In genomic region chr10:101011517-101012423, GRCh38 we compare ENCODE assay signal across 4 cellular contexts. TPM values are rescaled to one million over a fixed set of nuclear protein-coding genes. Genes with fewer than 3 reads are reported as not detected.
DNase-seq lines count a peak whose midpoint lies in the region; ATAC-seq and TF ChIP-seq lines count a peak whose summit lies in the region.

No MANE protein-coding gene starts in this region.

- H3K9me3 Mint-ChIP-seq in activated naive CD8-positive, alpha-beta T cell treated with anti-CD3 and anti-CD28 coated beads for 36 hours: no peaks in the 10 kb centered on the region
- H3K9me3 Mint-ChIP-seq in activated naive CD4-positive, alpha-beta T cell treated with anti-CD3 and anti-CD28 coated beads, Interleukin-2, amount 50 U/mL, for 72 hours: no peaks in the 10 kb centered on the region

- H3K27ac Mint-ChIP-seq in activated naive CD8-positive, alpha-beta T cell treated with anti-CD3 and anti-CD28 coated beads for 36 hours: no peak overlapping the region
- no peak overlapping the region for H3K27ac Mint-ChIP-seq in activated naive CD4-positive, alpha-beta T cell treated with anti-CD3 and anti-CD28 coated beads, Interleukin-2, amount 50 U/mL, for 72 hours

- no peak overlapping the region for H2AFZ ChIP-seq in OCI-LY3 (ENCODE audit: low read depth, low read length)
- no peak overlapping the region for H2AFZ ChIP-seq in mesenchymal stem cell (ENCODE audit: low read depth, low read length)

- no peak overlapping the region for H3K14ac ChIP-seq in mesenchymal stem cell (ENCODE audit: low read length in 2 of 2)

- H3K4me3 ChIP-seq in OCI-LY3 (ENCODE audit: low read length) (no peak overlapping the region), mesenchymal stem cell (ENCODE audit: insufficient read depth in 1 of 2, low read depth in 1 of 2, low read length in 2 of 2) (no peak overlapping the region)

- H3K4me2 ChIP-seq in OCI-LY3 (ENCODE audit: low read length): peak overlapping the region; percentile 37; the same call in 1 of the 2 replicates
- no peak overlapping the region for H3K4me2 ChIP-seq in mesenchymal stem cell (ENCODE audit: low read length, poor library complexity, severe bottlenecking)

- peak overlapping the region; percentile 67 for H2BK15ac ChIP-seq in mesenchymal stem cell (ENCODE audit: low read depth, poor library complexity, severe bottlenecking)

- peak overlapping the region in 1 of 2 experiments; percentile 37 for H3K4ac ChIP-seq in mesenchymal stem cell (ENCODE audit: low read depth in 1 of 2, low read length in 2 of 2)

- H3K36me3 ChIP-seq in OCI-LY3 (replicated peaks; ENCODE audit: low read depth, low read length) (no peaks in the 10 kb centered on the region), mesenchymal stem cell (ENCODE audit: control insufficient read depth in 1 of 2, insufficient read depth in 2 of 2, low read depth in 1 of 2, low read length in 2 of 2) (peaks cover 11 to 15% of the 10 kb centered on the region in 2 experiments)

- H3K4me1 Mint-ChIP-seq in activated naive CD8-positive, alpha-beta T cell treated with anti-CD3 and anti-CD28 coated beads for 36 hours: peaks cover 20% of the 10 kb centered on the region

- 78% methylated on average over 20 of the region's 22 CpGs for WGBS in mesenchymal stem cell

- no peak for ATAC-seq in activated naive CD4-positive, alpha-beta T cell treated with anti-CD3 and anti-CD28 coated beads, Interleukin-2, amount 50 U/mL, for 72 hours

- H3K4me3 Mint-ChIP-seq in activated naive CD8-positive, alpha-beta T cell treated with anti-CD3 and anti-CD28 coated beads for 36 hours: no peak overlapping the region

- H3K79me2 ChIP-seq in OCI-LY3 (ENCODE audit: low read length): no peaks in the 10 kb centered on the region

- peaks cover 31% of the 10 kb centered on the region for H3K27me3 Mint-ChIP-seq in activated naive CD8-positive, alpha-beta T cell treated with anti-CD3 and anti-CD28 coated beads for 36 hours

- H3K36me3 Mint-ChIP-seq in activated naive CD8-positive, alpha-beta T cell treated with anti-CD3 and anti-CD28 coated beads for 36 hours: no peaks in the 10 kb centered on the region
- H3K36me3 Mint-ChIP-seq in activated naive CD4-positive, alpha-beta T cell treated with anti-CD3 and anti-CD28 coated beads, Interleukin-2, amount 50 U/mL, for 72 hours: no peaks in the 10 kb centered on the region

- no peak overlapping the region for H3K23ac ChIP-seq in mesenchymal stem cell (ENCODE audit: low read length in 2 of 2)

- H3K9me3 ChIP-seq in OCI-LY3 (ENCODE audit: insufficient read depth, low read length) (no peaks in the 10 kb centered on the region), mesenchymal stem cell (ENCODE audit: control insufficient read depth, low read length) (no peaks in the 10 kb centered on the region)

- H2BK5ac ChIP-seq in mesenchymal stem cell (ENCODE audit: low read depth, low read length, poor library complexity, severe bottlenecking): no peak overlapping the region

- DNase-seq in mesenchymal stem cell: peak; percentile 60
- no peak for DNase-seq in activated naive CD8-positive, alpha-beta T cell treated with anti-CD3 and anti-CD28 coated beads for 36 hours
- no peak for DNase-seq in activated naive CD4-positive, alpha-beta T cell treated with anti-CD3 and anti-CD28 coated beads, Interleukin-2, amount 50 U/mL, for 72 hours (ENCODE audit: low spot score in 2 of 2)

- H3K9ac ChIP-seq in OCI-LY3 (ENCODE audit: low read length): no peak overlapping the region
- no peak overlapping the region for H3K9ac ChIP-seq in mesenchymal stem cell (ENCODE audit: low read length)

- no peak overlapping the region for H3K18ac ChIP-seq in mesenchymal stem cell (ENCODE audit: low read depth in 1 of 2, low read length in 2 of 2)

- H4K91ac ChIP-seq in mesenchymal stem cell (ENCODE audit: low read length): peak overlapping the region; percentile 37

- H4K8ac ChIP-seq in mesenchymal stem cell (ENCODE audit: low read length): peak overlapping the region; percentile 12

- no peak for TF ChIP-seq CTCF in OCI-LY3 (IDR thresholded peaks at IDR 0.05; ENCODE audit: low read depth, low read length)

- H3K27ac ChIP-seq in OCI-LY3 (ENCODE audit: low read length) (no peak overlapping the region), mesenchymal stem cell (ENCODE audit: low read length, poor library complexity, severe bottlenecking) (no peak overlapping the region)

- peak overlapping the region; percentile 40 for H2AK5ac ChIP-seq in mesenchymal stem cell (ENCODE audit: low read length, severe bottlenecking)

- peaks cover 3% of the 10 kb centered on the region; the same call in 1 of the 2 replicates for H3K27me3 ChIP-seq in OCI-LY3 (ENCODE audit: low read depth, low read length)
- H3K27me3 ChIP-seq in mesenchymal stem cell (ENCODE audit: control insufficient read depth in 1 of 2, insufficient read depth in 1 of 2, low read length in 2 of 2): no peaks in the 10 kb centered on the region

- no peaks in the 10 kb centered on the region for H4K20me1 ChIP-seq in OCI-LY3 (ENCODE audit: insufficient read depth, low read length)

- no peak overlapping the region for H2BK120ac ChIP-seq in mesenchymal stem cell (ENCODE audit: low read depth, low read length)

- peaks cover 12% of the 10 kb centered on the region for H3K4me1 ChIP-seq in OCI-LY3 (ENCODE audit: low read length)
- H3K4me1 ChIP-seq in mesenchymal stem cell (ENCODE audit: control insufficient read depth, insufficient read depth, low read depth, low read length): peaks cover 30% of the 10 kb centered on the region

- no peak overlapping the region for H2BK12ac ChIP-seq in mesenchymal stem cell (ENCODE audit: low read length in 2 of 2)

- peaks cover 9% of the 10 kb centered on the region for H3K79me1 ChIP-seq in mesenchymal stem cell (replicated peaks; ENCODE audit: low read length, poor library complexity, severe bottlenecking)

RNA-seq across cellular contexts. Expression of gene LZTS2, which starts 12.2 kb away (rescaled TPM):
- polyA plus RNA-seq in mesenchymal stem cell (2013, experiment 1 of 2): 89.8 TPM
- polyA plus RNA-seq in mesenchymal stem cell (2013, experiment 2 of 2): 87.3 TPM
- 10 to 100 TPM; 10.4 to 12.1 TPM for total RNA-seq in activated naive CD8-positive, alpha-beta T cell treated with anti-CD3 and anti-CD28 coated beads for 36 hours
- total RNA-seq in activated naive CD4-positive, alpha-beta T cell treated with anti-CD3 and anti-CD28 coated beads, Interleukin-2, amount 50 U/mL, for 72 hours: 10 to 100 TPM in 1 of 2 donors, 1 to 10 TPM in 1; 6.8 to 19.2 TPM

RNA-seq across cellular contexts. Expression of gene PDZD7, which starts 19.2 kb away (rescaled TPM):
- polyA plus RNA-seq in mesenchymal stem cell (2013, experiment 1 of 2): 1.3 TPM
- polyA plus RNA-seq in mesenchymal stem cell (2013, experiment 2 of 2): 1.0 TPM
- total RNA-seq in activated naive CD8-positive, alpha-beta T cell treated with anti-CD3 and anti-CD28 coated beads for 36 hours: under 1 TPM; 0.14 to 0.66 TPM
- 1 to 10 TPM in 1 of 2 donors, under 1 TPM in 1; 0.80 to 1.3 TPM for total RNA-seq in activated naive CD4-positive, alpha-beta T cell treated with anti-CD3 and anti-CD28 coated beads, Interleukin-2, amount 50 U/mL, for 72 hours

RNA-seq across cellular contexts. Expression of gene SFXN3, which starts 19.3 kb away (rescaled TPM):
- polyA plus RNA-seq in mesenchymal stem cell (2013, experiment 1 of 2): 99.8 TPM
- polyA plus RNA-seq in mesenchymal stem cell (2013, experiment 2 of 2): 93.2 TPM
- total RNA-seq in activated naive CD8-positive, alpha-beta T cell treated with anti-CD3 and anti-CD28 coated beads for 36 hours: 10 to 100 TPM; 12.6 to 13.9 TPM
- total RNA-seq in activated naive CD4-positive, alpha-beta T cell treated with anti-CD3 and anti-CD28 coated beads, Interleukin-2, amount 50 U/mL, for 72 hours: 10 to 100 TPM; 36.9 to 43.9 TPM

RNA-seq across cellular contexts. Expression of gene TWNK, which starts 24.4 kb away (rescaled TPM):
- polyA plus RNA-seq in mesenchymal stem cell (2013, experiment 1 of 2): 2.6 TPM
- polyA plus RNA-seq in mesenchymal stem cell (2013, experiment 2 of 2): 2.5 TPM
- total RNA-seq in activated naive CD8-positive, alpha-beta T cell treated with anti-CD3 and anti-CD28 coated beads for 36 hours: 10 to 100 TPM; 40.6 to 41.9 TPM
- 10 to 100 TPM; 11.6 to 17.0 TPM for total RNA-seq in activated naive CD4-positive, alpha-beta T cell treated with anti-CD3 and anti-CD28 coated beads, Interleukin-2, amount 50 U/mL, for 72 hours

RNA-seq across cellular contexts. Expression of gene MRPL43, which starts 24.5 kb away (rescaled TPM):
- polyA plus RNA-seq in mesenchymal stem cell (2013, experiment 1 of 2): 86.8 TPM
- polyA plus RNA-seq in mesenchymal stem cell (2013, experiment 2 of 2): 86.1 TPM
- total RNA-seq in activated naive CD8-positive, alpha-beta T cell treated with anti-CD3 and anti-CD28 coated beads for 36 hours: 10 to 100 TPM; 56.3 to 58.1 TPM
- 10 to 100 TPM; 42.4 to 53.3 TPM for total RNA-seq in activated naive CD4-positive, alpha-beta T cell treated with anti-CD3 and anti-CD28 coated beads, Interleukin-2, amount 50 U/mL, for 72 hours
